12 cellular contexts compared by ENCODE assay signal in genomic region chr1:110345480-110345879, GRCh38. TPM values are rescaled to one million over a fixed set of nuclear protein-coding genes. Genes with fewer than 3 reads are reported as not detected.
DNase-seq lines count a peak whose midpoint lies in the region; ATAC-seq and TF ChIP-seq lines count a peak whose summit lies in the region.
"Had no signal": no experiment of that assay in that cellular context is flagged by ENCODE, and none has a peak within 500 bp of the region (broad histone marks: within the 10 kb centered on the region; RNA-seq: fewer than 3 reads in every experiment).

No MANE protein-coding gene starts in this region.

- H3K4me3 ChIP-seq in PC-9, result no peak overlapping the region
- H3K4me3 ChIP-seq: uterus had no signal

- H3K9me2 ChIP-seq in PC-9 (ENCODE audit: insufficient read depth), result no peaks in the 10 kb centered on the region

- BruUV-seq in PC-9 (replicated peaks; lab: Mats Ljungman, UMichigan), result no TSS peak

- no peak for TF ChIP-seq CTCF in PC-9 (conservative IDR thresholded peaks at IDR 0.05)

- peak; percentile 47 for ATAC-seq in central memory CD8-positive, alpha-beta T cell (replicated peaks; ENCODE audit: extremely low read depth, poor library complexity, severe bottlenecking)
- no peak for ATAC-seq in stimulated activated memory B cell treated with anti-CD40 and anti-IgM and Interleukin-4, amounts not matched to agents 10 μg/mL and 1 μg/mL and 100 μg/mL, for 72 hours
- ATAC-seq in HG02870 (IDR thresholded peaks at IDR 0.05; ENCODE audit: unreplicated experiment) (no peak), HG02623 (IDR thresholded peaks at IDR 0.05; ENCODE audit: unreplicated experiment) (no peak)

- peak overlapping the region; percentile 67 for H3K4me3 Mint-ChIP-seq in activated naive CD4-positive, alpha-beta T cell treated with anti-CD3 and anti-CD28 coated beads, Interleukin-2, amount 50 U/mL, for 24 hours
- H3K4me3 Mint-ChIP-seq in central memory CD8-positive, alpha-beta T cell, result peak overlapping the region; percentile 60
- H3K4me3 Mint-ChIP-seq in stimulated activated memory B cell treated with anti-CD40 and anti-IgM and Interleukin-4, amounts not matched to agents 10 μg/mL and 1 μg/mL and 100 μg/mL, for 72 hours, result peak overlapping the region; percentile 49

- H3K27ac Mint-ChIP-seq in activated naive CD4-positive, alpha-beta T cell treated with anti-CD3 and anti-CD28 coated beads, Interleukin-2, amount 50 U/mL, for 24 hours, result peak overlapping the region; percentile 83
- peak overlapping the region; percentile 89 for H3K27ac Mint-ChIP-seq in central memory CD8-positive, alpha-beta T cell (ENCODE audit: low read depth)
- H3K27ac Mint-ChIP-seq in stimulated activated memory B cell treated with anti-CD40 and anti-IgM and Interleukin-4, amounts not matched to agents 10 μg/mL and 1 μg/mL and 100 μg/mL, for 72 hours, result peak overlapping the region; percentile 83

- H4K20me1 ChIP-seq in PC-9 (ENCODE audit: insufficient read depth), result peaks cover 94% of the 10 kb centered on the region

- no peaks in the 10 kb centered on the region for H3K27me3 ChIP-seq in PC-9 (ENCODE audit: insufficient read depth, low read depth)
- H3K27me3 ChIP-seq: uterus had no signal

- H3K27ac ChIP-seq in PC-9, result 0 out of 2 replicates have a peak overlapping the region, but pooled peaks have one; percentile 10
- H3K27ac ChIP-seq: uterus had no signal

- peaks cover 80% of the 10 kb centered on the region for H3K36me3 ChIP-seq in PC-9 (ENCODE audit: low read depth)
- H3K36me3 ChIP-seq: uterus had no signal

- CTCF ChIA-PET in PC-9 (lab: Charles Lee), result no interaction called here

- H3K9me3 Mint-ChIP-seq in activated naive CD4-positive, alpha-beta T cell treated with anti-CD3 and anti-CD28 coated beads, Interleukin-2, amount 50 U/mL, for 24 hours, result no peaks in the 10 kb centered on the region
- no peaks in the 10 kb centered on the region for H3K9me3 Mint-ChIP-seq in central memory CD8-positive, alpha-beta T cell
- H3K9me3 Mint-ChIP-seq in stimulated activated memory B cell treated with anti-CD40 and anti-IgM and Interleukin-4, amounts not matched to agents 10 μg/mL and 1 μg/mL and 100 μg/mL, for 72 hours, result no peaks in the 10 kb centered on the region

- H2AFZ ChIP-seq in PC-9, result no peak overlapping the region

- no peak for DNase-seq in activated naive CD4-positive, alpha-beta T cell treated with anti-CD3 and anti-CD28 coated beads, Interleukin-2, amount 50 U/mL, for 16 hours
- DNase-seq in PC-9, result no peak
- DNase-seq in central memory CD8-positive, alpha-beta T cell (ENCODE audit: low spot score in 2 of 2), result no peak
- no peak for DNase-seq in NCI-H2107 treated with DMSO at 0.1 percent for 48 hours (lab: John Stamatoyannopoulos, UW; ENCODE audit: unreplicated experiment)
- DNase-seq: EL; retina; stimulated activated CD4-positive, alpha-beta T cell treated with anti-CD3 and anti-CD28 coated beads, Interleukin-2, amount 100 ng/mL, for 24 hours; uterus had no signal

- peaks cover 6% of the 10 kb centered on the region; the same call in 1 of the 2 replicates for H3F3A ChIP-seq in PC-9 (ENCODE audit: insufficient read depth, low read depth)

- H3K9me3 ChIP-seq in PC-9 (ENCODE audit: insufficient read depth, low read depth), result no peaks in the 10 kb centered on the region
- H3K9me3 ChIP-seq: uterus had no signal

- peaks cover 93% of the 10 kb centered on the region for H3K4me1 Mint-ChIP-seq in activated naive CD4-positive, alpha-beta T cell treated with anti-CD3 and anti-CD28 coated beads, Interleukin-2, amount 50 U/mL, for 24 hours
- peaks cover 88% of the 10 kb centered on the region for H3K4me1 Mint-ChIP-seq in central memory CD8-positive, alpha-beta T cell
- peaks cover 90% of the 10 kb centered on the region for H3K4me1 Mint-ChIP-seq in stimulated activated memory B cell treated with anti-CD40 and anti-IgM and Interleukin-4, amounts not matched to agents 10 μg/mL and 1 μg/mL and 100 μg/mL, for 72 hours

- POLR2A ChIA-PET in PC-9 (lab: Charles Lee; ENCODE audit: unreplicated experiment), result interaction anchor here (0.7 kb wide), 2 partner anchors 48 to 133 kb away, joined by 3 to 6 read pairs; no protein-coding TSS in a partner anchor

- intact Hi-C loops in PC-9 (cut with micrococcal nuclease; ENCODE audit: unreplicated experiment), result no loop called here

- peaks cover 93% of the 10 kb centered on the region for H3K4me1 ChIP-seq in PC-9 (replicated peaks; ENCODE audit: insufficient read depth)

- H3K4me2 ChIP-seq in PC-9, result peak overlapping the region; percentile 91; the same call in 1 of the 2 replicates

- peaks cover 34% of the 10 kb centered on the region for H3K36me3 Mint-ChIP-seq in activated naive CD4-positive, alpha-beta T cell treated with anti-CD3 and anti-CD28 coated beads, Interleukin-2, amount 50 U/mL, for 24 hours
- peaks cover 57% of the 10 kb centered on the region for H3K36me3 Mint-ChIP-seq in central memory CD8-positive, alpha-beta T cell (ENCODE audit: insufficient read depth)
- H3K36me3 Mint-ChIP-seq in stimulated activated memory B cell treated with anti-CD40 and anti-IgM and Interleukin-4, amounts not matched to agents 10 μg/mL and 1 μg/mL and 100 μg/mL, for 72 hours, result peaks cover 76% of the 10 kb centered on the region

- H3K79me2 ChIP-seq in PC-9 (ENCODE audit: low read depth), result peaks cover 100% of the 10 kb centered on the region

- no peaks in the 10 kb centered on the region for H3K27me3 Mint-ChIP-seq in activated naive CD4-positive, alpha-beta T cell treated with anti-CD3 and anti-CD28 coated beads, Interleukin-2, amount 50 U/mL, for 24 hours
- H3K27me3 Mint-ChIP-seq in central memory CD8-positive, alpha-beta T cell, result no peaks in the 10 kb centered on the region
- no peaks in the 10 kb centered on the region for H3K27me3 Mint-ChIP-seq in stimulated activated memory B cell treated with anti-CD40 and anti-IgM and Interleukin-4, amounts not matched to agents 10 μg/mL and 1 μg/mL and 100 μg/mL, for 72 hours

RNA-seq across cellular contexts. Expression of gene RBM15, which starts 6.3 kb away (rescaled TPM):
- 42.7 and 43.1 TPM in 2 replicates for total RNA-seq in PC-9 (2021)

RNA-seq across cellular contexts. Expression of gene SLC16A4, which starts 45.3 kb away (rescaled TPM):
- total RNA-seq in PC-9 (2021), result 24.6 and 32.7 TPM in 2 replicates
